In the genomic region with DNA sequence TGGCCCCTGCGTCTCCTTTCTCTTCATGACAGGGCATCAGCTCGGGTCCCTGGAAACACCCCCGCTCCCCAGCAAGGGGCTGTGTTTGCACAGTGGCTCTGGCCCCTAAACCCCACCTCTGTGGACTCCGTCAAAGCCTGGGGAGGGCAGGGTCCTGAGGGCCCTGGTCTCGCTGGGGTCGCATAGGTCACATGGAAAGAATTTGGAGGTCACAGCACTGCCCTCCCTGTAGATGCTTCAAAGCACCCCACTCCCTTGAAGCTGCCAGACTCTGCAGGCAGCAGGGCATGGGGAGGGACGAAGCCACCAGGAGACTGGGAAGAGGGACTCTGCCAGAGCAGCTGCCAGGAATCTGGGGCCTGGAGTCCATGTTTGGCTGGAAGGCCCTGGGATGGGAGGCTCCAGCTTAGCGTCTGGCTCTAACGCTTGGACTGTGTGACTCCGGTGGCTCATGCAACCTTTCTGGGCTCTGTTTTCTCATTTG, we compare ENCODE assay signal across 11 cellular contexts. TPM values are rescaled to one million over a fixed set of nuclear protein-coding genes. Genes with fewer than 3 reads are reported as not detected.
DNase-seq lines count a peak whose midpoint lies in the region; ATAC-seq and TF ChIP-seq lines count a peak whose summit lies in the region.
"Had no signal": no experiment of that assay in that cellular context is flagged by ENCODE, and none has a peak within 500 bp of the region (broad histone marks: within the 10 kb centered on the region; RNA-seq: fewer than 3 reads in every experiment).

No MANE protein-coding gene starts in this region.

- no peak overlapping the region for H2BK5ac ChIP-seq in mesendoderm (ENCODE audit: low read length)

- H3K56ac ChIP-seq in mesendoderm (ENCODE audit: low read length) = peak overlapping the region; percentile 51

- H3K23ac ChIP-seq in mesendoderm (ENCODE audit: low read length) = peak overlapping the region; percentile 29

- H2BK120ac ChIP-seq in mesendoderm (ENCODE audit: low read depth, low read length) = peak overlapping the region; percentile 5

- WGBS in mesendoderm (ENCODE audit: extremely low coverage, insufficient coverage, low lambda C conversion rate) = no CpG with 5 or more reads among the region's 10 CpGs

- no peak overlapping the region for H2AK5ac ChIP-seq in mesendoderm (ENCODE audit: low read length)

- peaks cover 1% of the 10 kb centered on the region for H3K79me2 ChIP-seq in mesendoderm (ENCODE audit: control insufficient read depth, insufficient read depth, low read length)

- peak overlapping the region; percentile 25 for H3K9ac ChIP-seq in mesendoderm (ENCODE audit: low read length)

- H3K27ac ChIP-seq in mesendoderm (ENCODE audit: low read depth, low read length) (no peak overlapping the region), thoracic aorta (peak overlapping the region; percentile 91 to 95)
- H3K27ac ChIP-seq: 22Rv1 had no signal

- H4K8ac ChIP-seq in mesendoderm (ENCODE audit: low read depth, low read length) = no peak overlapping the region

- TF ChIP-seq CTCF in thoracic aorta (IDR thresholded peaks at IDR 0.05) = no peak
- no peak for TF ChIP-seq CTCF in GM13977 (IDR thresholded peaks at IDR 0.05; ENCODE audit: extremely low read depth, insufficient read depth, missing control alignments)

- H3K4ac ChIP-seq in mesendoderm (ENCODE audit: low read depth, low read length) = no peak overlapping the region

- no peak for ATAC-seq in thoracic aorta (ENCODE audit: insufficient number of reproducible peaks, low FRiP score, low read depth)
- ATAC-seq in HG02981 (IDR thresholded peaks at IDR 0.05; ENCODE audit: unreplicated experiment) = no peak

- no peak overlapping the region for H3K4me3 ChIP-seq in mesendoderm (ENCODE audit: low read length)
- peak overlapping the region; percentile 14 for H3K4me3 ChIP-seq in thoracic aorta
- H3K4me3 ChIP-seq: SJSA1 had no signal

- peak; percentile 29 for DNase-seq in DMS 273 (lab: John Stamatoyannopoulos, UW; ENCODE audit: unreplicated experiment)
- DNase-seq in DMS 273 treated with DMSO at 0.1 percent for 48 hours (lab: John Stamatoyannopoulos, UW) = no peak
- peak; percentile 47 for DNase-seq in cerebellar cortex (ENCODE audit: low spot score)
- DNase-seq in mesendoderm = no peak
- no peak for DNase-seq in thoracic aorta (ENCODE audit: low spot score)
- no peak for DNase-seq in GM13977 (ENCODE audit: low spot score)
- DNase-seq in NCI-H524 treated with DMSO at 0.1 percent for 48 hours (lab: John Stamatoyannopoulos, UW) = no peak
- DNase-seq: NCI-H1436 treated with DMSO at 0.1 percent for 48 hours had no signal

- in situ Hi-C loops in GM13977 (cut with MboI; ENCODE audit: low pct_unique_long_range_greater_than_20kb, low sequenced_read_pairs, unreplicated experiment) = no loop called here

- H3K27me3 ChIP-seq in mesendoderm (ENCODE audit: insufficient read depth, low read length, poor library complexity) = no peaks in the 10 kb centered on the region
- H3K27me3 ChIP-seq in thoracic aorta (replicated peaks; ENCODE audit: insufficient read depth) = no peaks in the 10 kb centered on the region
- H3K27me3 ChIP-seq: SJSA1 had no signal

- no peaks in the 10 kb centered on the region for H3K9me3 ChIP-seq in thoracic aorta
- H3K9me3 ChIP-seq: SJSA1 had no signal

- H3K4me1 ChIP-seq in mesendoderm (ENCODE audit: control insufficient read depth, low read depth, low read length) (peaks cover 33% of the 10 kb centered on the region), thoracic aorta (ENCODE audit: control insufficient read depth in 1 of 2, low read depth in 2 of 2) (peaks cover 62 to 97% of the 10 kb centered on the region in 2 donors)

- H3K4me2 ChIP-seq in mesendoderm (ENCODE audit: low read length) = no peak overlapping the region

- H3K18ac ChIP-seq in mesendoderm (ENCODE audit: low read length) = peak overlapping the region; percentile 3

- no peak overlapping the region for H4K5ac ChIP-seq in mesendoderm (ENCODE audit: low read length)

- no peak overlapping the region for H2BK15ac ChIP-seq in mesendoderm (replicated peaks; ENCODE audit: low read depth)

- H3K36me3 ChIP-seq in mesendoderm (ENCODE audit: control insufficient read depth, insufficient read depth, low read length) = no peaks in the 10 kb centered on the region
- no peaks in the 10 kb centered on the region for H3K36me3 ChIP-seq in thoracic aorta

- peaks cover 11% of the 10 kb centered on the region for H3K79me1 ChIP-seq in mesendoderm (ENCODE audit: low read length)

RNA-seq across cellular contexts. Expression of gene ECE1, which starts 36.6 kb away (rescaled TPM):
- polyA plus RNA-seq in mesendoderm (2013, experiment 1 of 2) = 19.2 TPM
- 19.4 TPM for polyA plus RNA-seq in mesendoderm (2013, experiment 2 of 2)
- 100 to 1,000 TPM; 103 to 124 TPM for total RNA-seq in thoracic aorta

Comparison
In these comparisons a context has a peak if more than half of its experiments do, and no peak if none do; other contexts are left out.
1. DNase-seq: peak in DMS 273 (single experiment) and cerebellar cortex (single experiment); none in DMS 273 treated with DMSO at 0.1 percent for 48 hours (single experiment), mesendoderm (single experiment), thoracic aorta (single experiment), GM13977 (single experiment) and NCI-H524 treated with DMSO at 0.1 percent for 48 hours (single experiment).